Comparison of ENCODE assay signal across 8 cellular contexts in genomic region chr11:3421608-3422379, GRCh38. TPM values are rescaled to one million over a fixed set of nuclear protein-coding genes. Genes with fewer than 3 reads are reported as not detected.
DNase-seq lines count a peak whose midpoint lies in the region; ATAC-seq, FAIRE-seq and TF ChIP-seq lines count a peak whose summit lies in the region.
"Not testable (repeated sequence)": the region's sequence is repeated elsewhere in the genome, so short reads cannot be mapped to it uniquely, and the experiment has no call there.

No MANE protein-coding gene starts in this region.

- POLR2A ChIA-PET in A549 (lab: Yijun Ruan, JAX) = not testable (repeated sequence)

- not testable (repeated sequence) for H3K36me3 Mint-ChIP-seq in T-helper 17 cell (ENCODE audit: low read depth)

- not testable (repeated sequence) for TF ChIP-seq EP300 in A549 (IDR thresholded peaks at IDR 0.05)

- peak overlapping the region; percentile 82 for H3K4me2 ChIP-seq in A549
- peak overlapping the region; percentile 88 for H3K4me2 ChIP-seq in MM.1S (ENCODE audit: low read depth, low read length)
- H3K4me2 ChIP-seq in mesendoderm (ENCODE audit: low read length) = peak overlapping the region; percentile 59

- H2BK5ac ChIP-seq in mesendoderm (ENCODE audit: low read length) = not testable (repeated sequence)

- not testable (repeated sequence) for H3K23ac ChIP-seq in mesendoderm (ENCODE audit: low read length)

- not testable (repeated sequence) for H2BK120ac ChIP-seq in mesendoderm (ENCODE audit: low read depth, low read length)

- TF ChIP-seq RAD21 in A549 (conservative IDR thresholded peaks at IDR 0.05 in 1 of 2, IDR thresholded peaks at IDR 0.05 in 1 of 2) = not testable (repeated sequence)

- H2BK15ac ChIP-seq in mesendoderm (replicated peaks; ENCODE audit: low read depth) = not testable (repeated sequence)

- not testable (repeated sequence) for H3F3A ChIP-seq in MM.1S (ENCODE audit: insufficient read depth, low read length)

- H3K36me3 ChIP-seq in MM.1S (replicated peaks; ENCODE audit: insufficient read depth, low read length); adipocyte (ENCODE audit: control insufficient read depth, insufficient read depth, low read length, severe bottlenecking); mesendoderm (ENCODE audit: control insufficient read depth, insufficient read depth, low read length): not testable (repeated sequence)

- peak overlapping the region; percentile 63 for H3K9ac ChIP-seq in MM.1S (ENCODE audit: low read length)
- H3K9ac ChIP-seq in adipocyte (ENCODE audit: low read length) = peak overlapping the region; percentile 79
- H3K9ac ChIP-seq in mesendoderm (ENCODE audit: low read length) = peak overlapping the region; percentile 67

- H3K79me1 ChIP-seq in mesendoderm (ENCODE audit: low read length) = not testable (repeated sequence)

- not testable (repeated sequence) for H4K5ac ChIP-seq in mesendoderm (ENCODE audit: low read length)

- not testable (repeated sequence) for H2AK5ac ChIP-seq in mesendoderm (ENCODE audit: low read length)

- not testable (repeated sequence) for H3K9me2 ChIP-seq in MM.1S (replicated peaks; ENCODE audit: insufficient read depth, low read length)

- not testable (repeated sequence) for H4K20me1 ChIP-seq in MM.1S (ENCODE audit: insufficient read depth, low read length)

- not testable (repeated sequence) for H3K9me3 ChIP-seq in A549; MM.1S (replicated peaks; ENCODE audit: insufficient read depth, low read length); T-helper 17 cell (ENCODE audit: control insufficient read depth, low read length, poor library complexity, severe bottlenecking); adipocyte (ENCODE audit: control insufficient read depth, low read length)

- H3K18ac ChIP-seq in mesendoderm (ENCODE audit: low read length) = not testable (repeated sequence)

- peak overlapping the region; percentile 84 for H3K56ac ChIP-seq in mesendoderm (ENCODE audit: low read length)

- H3K27ac Mint-ChIP-seq in T-helper 17 cell = peak overlapping the region; percentile 88

- peak overlapping the region; percentile 69 for H2AFZ ChIP-seq in MM.1S (ENCODE audit: low read length)

- H3K27me3 Mint-ChIP-seq in T-helper 17 cell = not testable (repeated sequence)

- H4K8ac ChIP-seq in mesendoderm (ENCODE audit: low read depth, low read length) = not testable (repeated sequence)

- CTCF ChIA-PET in A549 (lab: Yijun Ruan, JAX) = not testable (repeated sequence)

- TF ChIP-seq CTCF in A549 (IDR thresholded peaks at IDR 0.05); MM.1S (IDR thresholded peaks at IDR 0.05; ENCODE audit: low read length); fibroblast of mammary gland (conservative IDR thresholded peaks at IDR 0.05; ENCODE audit: control insufficient read depth, insufficient read depth, low read depth, low read length): not testable (repeated sequence)

- TF ChIP-seq POLR2A in A549 (IDR thresholded peaks at IDR 0.05; ENCODE audit: low read length) = not testable (repeated sequence)

- 19% methylated on average over 13 of the region's 42 CpGs for WGBS in A549 (ENCODE audit: missing lambda C conversion rate)
- no CpG with 5 or more reads among the region's 42 CpGs for WGBS in mesendoderm (ENCODE audit: extremely low coverage, insufficient coverage, low lambda C conversion rate)

- not testable (repeated sequence) for H3K4me1 Mint-ChIP-seq in T-helper 17 cell

- not testable (repeated sequence) for H3K4me1 ChIP-seq in A549; mesendoderm (ENCODE audit: control insufficient read depth, low read depth, low read length)
- H3K4me1 ChIP-seq in MM.1S (ENCODE audit: low read length) (peaks cover 13% of the 10 kb centered on the region), adipocyte (ENCODE audit: control insufficient read depth, insufficient read depth, low read length) (peaks cover 11% of the 10 kb centered on the region)

- not testable (repeated sequence) for H3K79me2 ChIP-seq in MM.1S (ENCODE audit: low read length); mesendoderm (ENCODE audit: control insufficient read depth, insufficient read depth, low read length)

- H3K4me3 Mint-ChIP-seq in T-helper 17 cell = peak overlapping the region; percentile 93

- H3K4me3 ChIP-seq in A549 (peak overlapping the region; percentile 58), MM.1S (ENCODE audit: low read length) (peak overlapping the region; percentile 72), adipocyte (ENCODE audit: low read length) (peak overlapping the region; percentile 79), fibroblast of mammary gland (ENCODE audit: control insufficient read depth, low read depth, low read length) (peak overlapping the region; percentile 55), mesendoderm (ENCODE audit: low read length) (peak overlapping the region; percentile 12), skin epidermis (peak overlapping the region; percentile 42 to 68 (median 60))

- not testable (repeated sequence) for H3K27me3 ChIP-seq in MM.1S (replicated peaks; ENCODE audit: insufficient read depth, low read length); adipocyte (replicated peaks; ENCODE audit: control insufficient read depth, insufficient read depth, low read length); mesendoderm (ENCODE audit: insufficient read depth, low read length, poor library complexity)

- DNase-seq in A549 (ENCODE audit: low read depth in 1 of 2, low spot score in 1 of 2) = peak in 1 of 2 experiments; percentile 18
- DNase-seq in MM.1S, T-helper 17 cell: not testable (repeated sequence)
- DNase-seq in adipocyte (ENCODE audit: low read depth) = peak; percentile 31
- DNase-seq in fibroblast of mammary gland (ENCODE audit: low read depth) = peak; percentile 62
- DNase-seq in mesendoderm = peak; percentile 65

- peak overlapping the region; percentile 67 to 87 for H3K27ac ChIP-seq in A549
- H3K27ac ChIP-seq in MM.1S (ENCODE audit: low read length) = not testable (repeated sequence)
- peak overlapping the region; percentile 66 for H3K27ac ChIP-seq in mesendoderm (ENCODE audit: low read depth, low read length)
- H3K27ac ChIP-seq in skin epidermis = peak overlapping the region in 18 of 21 experiments; percentile 10 to 88 (median 64)

- FAIRE-seq in A549 (lab: Jason Lieb, UNC) = not testable (repeated sequence)

- not testable (repeated sequence) for H3K4ac ChIP-seq in mesendoderm (ENCODE audit: low read depth, low read length)

- peak in 1 of 2 experiments; percentile 67; a peak in 4 of 6 replicates for ATAC-seq in A549
- peak; percentile 15 for ATAC-seq in GM18498 (IDR thresholded peaks at IDR 0.05; ENCODE audit: unreplicated experiment)
- ATAC-seq in T-helper 17 cell = not testable (repeated sequence)

TF ChIP-seq in A549, 52 proteins besides CTCF, POLR2A, EP300 and RAD21:
- TF ChIP-seq PHF8 (IDR thresholded peaks at IDR 0.05; ENCODE audit: borderline replicate concordance, low read depth) (peak; percentile 26; the same call in 1 of the 2 replicates), E2F6 (IDR thresholded peaks at IDR 0.05; ENCODE audit: borderline replicate concordance, low read depth) (peak; percentile 48; the same call in 1 of the 2 replicates)
- TF ChIP-seq, protein P1, sequence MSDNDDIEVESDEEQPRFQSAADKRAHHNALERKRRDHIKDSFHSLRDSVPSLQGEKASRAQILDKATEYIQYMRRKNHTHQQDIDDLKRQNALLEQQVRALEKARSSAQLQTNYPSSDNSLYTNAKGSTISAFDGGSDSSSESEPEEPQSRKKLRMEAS (IDR thresholded peaks at IDR 0.05) = peak; percentile 15; the same call in 1 of the 2 replicates
TF ChIP-seq in A549: peak in this region for 3; not testable (repeated sequence) for 49.

RNA-seq across cellular contexts. Expression of gene ZNF195, which starts 42.8 kb away (rescaled TPM):
- polyA plus RNA-seq in A549 (2011; rRNA removed) (30.1 and 30.9 TPM in 2 replicates), A549 (2017; fragmentation: RNase III; extraction: RNeasy Plus Mini Kit Qiagen cat#74134 plus additional on column Dnase treatment) (17.3 to 22.0 TPM (median 21.8 TPM) in 3 replicates)
- 12.3 and 12.7 TPM in 2 replicates for polyA plus RNA-seq in A549 (2012; cell fraction: cytosol; rRNA removed)
- polyA plus RNA-seq in A549 (2012; cell fraction: nucleus; rRNA removed) = 21.7 and 25.3 TPM in 2 replicates
- polyA minus RNA-seq in A549 (2011; rRNA and poly(A)+ RNA removed) = 29.7 and 38.7 TPM in 2 replicates
- 10 to 100 TPM; 21.5 to 27.6 TPM for total RNA-seq in T-helper 17 cell
- polyA plus RNA-seq in mesendoderm (2013, experiment 1 of 2) = 63.5 TPM
- polyA plus RNA-seq in mesendoderm (2013, experiment 2 of 2) = 61.3 TPM

Comparison
In these comparisons a context has a peak if more than half of its experiments do, and no peak if none do; other contexts are left out.
1. H3K4me3 ChIP-seq: peak in every context shown above with its lines; median percentile 79 in adipocyte; 72 in MM.1S; 60 in skin epidermis; 58 in A549; 55 in fibroblast of mammary gland; 12 in mesendoderm.